7 cellular contexts compared by ENCODE assay signal in genomic region chr11:63508009-63508408, GRCh38. TPM values are rescaled to one million over a fixed set of nuclear protein-coding genes. Genes with fewer than 3 reads are reported as not detected.
DNase-seq lines count a peak whose midpoint lies in the region; ATAC-seq and TF ChIP-seq lines count a peak whose summit lies in the region.

No MANE protein-coding gene starts in this region.

- intact Hi-C loops in body of pancreas (cut with DNase I) = loop anchor here (10.0 kb wide), 1 partner anchor 127 kb away; no protein-coding TSS in a partner anchor

- DNase-seq in GM12864 (ENCODE audit: low read depth) = no peak
- DNase-seq in MM.1S = peak; percentile 37
- DNase-seq in body of pancreas = peak; percentile 79 to 84 (median 81)
- DNase-seq in memory B cell (ENCODE audit: low spot score in 2 of 2) = no peak
- DNase-seq in RWPE1 (ENCODE audit: low spot score) = no peak
- DNase-seq in NK-92 (lab: John Stamatoyannopoulos, UW; ENCODE audit: unreplicated experiment) = no peak
- DNase-seq in amniotic stem cell (lab: John Stamatoyannopoulos, UW) = no peak

- H3K4me1 ChIP-seq in MM.1S (ENCODE audit: low read length) (no peaks in the 10 kb centered on the region), body of pancreas (peaks cover 40% of the 10 kb centered on the region)

- no peaks in the 10 kb centered on the region for H3K9me3 Mint-ChIP-seq in memory B cell

- no peak overlapping the region for H3K9ac ChIP-seq in MM.1S (ENCODE audit: low read length)

- peaks cover 16% of the 10 kb centered on the region for H3K27me3 Mint-ChIP-seq in memory B cell

- no peaks in the 10 kb centered on the region for H3K79me2 ChIP-seq in MM.1S (ENCODE audit: low read length)

- no peak overlapping the region for H3K4me2 ChIP-seq in MM.1S (ENCODE audit: low read depth, low read length)

- H3K27me3 ChIP-seq in MM.1S (replicated peaks; ENCODE audit: insufficient read depth, low read length) = no peaks in the 10 kb centered on the region
- H3K27me3 ChIP-seq in body of pancreas = no peaks in the 10 kb centered on the region

- CTCF ChIA-PET in RWPE1 (lab: Yijun Ruan, JAX) = interaction anchor here (0.6 kb wide), 1 partner anchor 50 kb away, joined by 3 read pairs; no protein-coding TSS in a partner anchor

- H2AFZ ChIP-seq in MM.1S (ENCODE audit: low read length) = no peak overlapping the region

- H3K9me2 ChIP-seq in MM.1S (replicated peaks; ENCODE audit: insufficient read depth, low read length) = no peaks in the 10 kb centered on the region

- TF ChIP-seq POLR2A in body of pancreas (IDR thresholded peaks at IDR 0.05) = no peak

- no peaks in the 10 kb centered on the region for H3F3A ChIP-seq in MM.1S (ENCODE audit: insufficient read depth, low read length)

- H3K36me3 ChIP-seq in MM.1S (replicated peaks; ENCODE audit: insufficient read depth, low read length) (no peaks in the 10 kb centered on the region), body of pancreas (replicated peaks in 1 of 2; ENCODE audit: insufficient read depth in 1 of 2, low read depth in 2 of 2) (no peaks in the 10 kb centered on the region)

- H3K27ac ChIP-seq in MM.1S (ENCODE audit: low read length) (no peak overlapping the region), body of pancreas (no peak overlapping the region), RWPE1 (no peak overlapping the region)

- H3K4me3 Mint-ChIP-seq in memory B cell = no peak overlapping the region

- 50 to 65% methylated on average over 3 of the region's 3 CpGs for WGBS in body of pancreas, 2 donors

- H3K4me3 ChIP-seq in GM12864 (ENCODE audit: low read depth, low read length) = no peak overlapping the region
- H3K4me3 ChIP-seq in MM.1S (ENCODE audit: low read length) = no peak overlapping the region
- no peak overlapping the region for H3K4me3 ChIP-seq in body of pancreas

- no peaks in the 10 kb centered on the region for H3K9me3 ChIP-seq in MM.1S (replicated peaks; ENCODE audit: insufficient read depth, low read length)
- no peaks in the 10 kb centered on the region for H3K9me3 ChIP-seq in body of pancreas

- ATAC-seq in body of pancreas = peak; percentile 85
- ATAC-seq in memory B cell (ENCODE audit: low read depth) = peak; percentile 51

- H3K27ac Mint-ChIP-seq in memory B cell = no peak overlapping the region

- no peaks in the 10 kb centered on the region for H4K20me1 ChIP-seq in MM.1S (ENCODE audit: insufficient read depth, low read length)

- POLR2A ChIA-PET in RWPE1 (lab: Yijun Ruan, JAX; ENCODE audit: low non-redundant PET) = no interaction called here

- H3K36me3 Mint-ChIP-seq in memory B cell = no peaks in the 10 kb centered on the region

- peaks cover 5% of the 10 kb centered on the region for H3K4me1 Mint-ChIP-seq in memory B cell

- TF ChIP-seq CTCF in GM12864 (IDR thresholded peaks at IDR 0.05; ENCODE audit: low read depth, low read length, missing control alignments) = peak; percentile 38
- peak; percentile 47 for TF ChIP-seq CTCF in MM.1S (IDR thresholded peaks at IDR 0.05; ENCODE audit: low read length)
- peak; percentile 33 to 89 (median 75) for TF ChIP-seq CTCF in body of pancreas (IDR thresholded peaks at IDR 0.05)
- no peak for TF ChIP-seq CTCF in RWPE1 (conservative IDR thresholded peaks at IDR 0.05; ENCODE audit: low read depth)

RNA-seq across cellular contexts. Expression of gene LGALS12, which starts 2.1 kb away (rescaled TPM):
- 10 to 100 TPM in 1 of 2 donors, under 1 TPM in 1; 0.78 to 11.2 TPM for total RNA-seq in body of pancreas

RNA-seq across cellular contexts. Expression of gene PLAAT5, which starts 17.0 kb away (rescaled TPM):
- 1 to 10 TPM; 2.6 to 9.6 TPM for total RNA-seq in body of pancreas

RNA-seq across cellular contexts. Expression of gene PLAAT4, which starts 28.6 kb away (rescaled TPM):
- 10 to 100 TPM in 1 of 2 donors, 1 to 10 TPM in 1; 4.0 to 14.5 TPM for total RNA-seq in body of pancreas

RNA-seq across cellular contexts. Expression of gene PLAAT2, which starts 55.2 kb away (rescaled TPM):
- not detected for total RNA-seq in body of pancreas

Comparison
In these comparisons a context has a peak if more than half of its experiments do, and no peak if none do; other contexts are left out.
1. DNase-seq: peak in MM.1S (single experiment) and body of pancreas (4 of 4); none in GM12864 (single experiment), memory B cell (0 of 2), RWPE1 (single experiment), NK-92 (single experiment) and amniotic stem cell (single experiment).